In the genomic region with DNA sequence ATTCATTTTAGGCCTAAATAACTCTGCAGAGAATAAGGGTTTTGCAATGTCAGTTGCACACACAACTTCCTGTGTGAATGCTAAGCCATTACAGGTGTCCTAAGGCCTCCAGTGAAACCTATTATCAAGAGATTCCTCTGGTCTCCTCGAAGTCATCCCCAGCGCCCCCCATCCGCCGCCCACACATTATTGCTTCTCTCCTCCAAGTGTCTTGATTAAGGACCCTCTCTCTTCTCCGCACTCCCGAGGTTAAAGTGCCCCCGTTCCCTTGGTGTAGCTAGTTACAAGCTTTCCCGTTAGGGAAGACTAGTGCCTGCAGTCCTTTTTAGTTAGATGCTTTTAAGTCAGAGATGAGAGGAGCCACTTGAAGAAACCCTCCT, we compare ENCODE assay signal across 8 cellular contexts. TPM values are rescaled to one million over a fixed set of nuclear protein-coding genes. Genes with fewer than 3 reads are reported as not detected.
DNase-seq lines count a peak whose midpoint lies in the region; ATAC-seq, FAIRE-seq and TF ChIP-seq lines count a peak whose summit lies in the region.

No MANE protein-coding gene starts in this region.

- no peak for TF ChIP-seq POLR2A in HepG2 (IDR thresholded peaks at IDR 0.05; ENCODE audit: insufficient read depth in 1 of 2, low read depth in 2 of 2, low read length in 2 of 2)

- peak overlapping the region; percentile 94 for H3K27ac Mint-ChIP-seq in T-helper 17 cell
- H3K27ac Mint-ChIP-seq in MCF 10A (ENCODE audit: low read depth, unreplicated experiment) = peak overlapping the region; percentile 63

- CTCF ChIA-PET in MCF 10A (lab: Yijun Ruan, JAX) (interaction anchor here (0.9 to 1.3 kb wide), 8 partner anchors 83 to 485 kb away, joined by 3 to 4 read pairs (median 4); no protein-coding TSS in a partner anchor), HepG2 (lab: Yijun Ruan, JAX; ENCODE audit: low intra/inter-chr PET ratio, low total read pairs) (no interaction called here)

- H3F3A ChIP-seq in GM23248 (ENCODE audit: insufficient read depth) = peaks cover 18% of the 10 kb centered on the region

- TF ChIP-seq EP300 in HepG2 (IDR thresholded peaks at IDR 0.05; ENCODE audit: low read depth in 2 of 2, low read length in 2 of 2) = no peak
- no peak for TF ChIP-seq EP300 in HepG2 (CRISPR knock-in tag; IDR thresholded peaks at IDR 0.05; ENCODE audit: borderline replicate concordance)

- peaks cover 5% of the 10 kb centered on the region; the same call in 1 of the 2 replicates for H4K20me1 ChIP-seq in GM23248 (ENCODE audit: insufficient read depth)
- H4K20me1 ChIP-seq in HepG2 (ENCODE audit: insufficient read depth, low read length) = peaks cover 29% of the 10 kb centered on the region; the same call in 1 of the 2 replicates

- TF ChIP-seq CTCF in MCF 10A (IDR thresholded peaks at IDR 0.05; ENCODE audit: unreplicated experiment) (no peak), HepG2 (CRISPR knock-in tag; IDR thresholded peaks at IDR 0.05) (no peak)

- H2AFZ ChIP-seq in GM23248 = no peak overlapping the region
- no peak overlapping the region for H2AFZ ChIP-seq in HepG2 (ENCODE audit: low read length)

- BruUV-seq in MCF 10A (replicated peaks; lab: Mats Ljungman, UMichigan) (TSS peak; percentile 15), HepG2 (replicated peaks; lab: Mats Ljungman, UMichigan) (TSS peak; percentile 53)

- no peaks in the 10 kb centered on the region; the same call in 1 of the 2 replicates for H3K36me3 ChIP-seq in GM23248 (ENCODE audit: low read depth)
- H3K36me3 ChIP-seq in HepG2 (replicated peaks in 1 of 2; ENCODE audit: control insufficient read depth in 1 of 2, insufficient read depth in 2 of 2, low read length in 2 of 2) = no peaks in the 10 kb centered on the region

- TF ChIP-seq RAD21 in HepG2 (CRISPR knock-in tag; IDR thresholded peaks at IDR 0.05) = no peak

- in situ Hi-C loops in GM23248 (cut with MboI) = loop anchor here (10.0 kb wide), 1 partner anchor 249 kb away; no protein-coding TSS in a partner anchor
- in situ Hi-C loops in HepG2 (cut with HindIII; ENCODE audit: extremely low pct_ligation_motif_present, low pct_unique_long_range_greater_than_20kb) = loop anchor here (10.0 kb wide), 1 partner anchor 471 kb away; no protein-coding TSS in a partner anchor

- peak overlapping the region; percentile 94 for H3K4me3 ChIP-seq in GM23248
- peak overlapping the region; percentile 78 to 99 (median 89) for H3K4me3 ChIP-seq in HepG2 (replicated peaks in 1 of 3; ENCODE audit: insufficient read depth in 1 of 3, low read depth in 2 of 3, low read length in 3 of 3)

- POLR2A ChIA-PET in MCF 10A (lab: Yijun Ruan, JAX) (interaction anchor here (0.7 to 8.2 kb wide), 21 partner anchors 13 to 463 kb away, joined by 3 to 161 read pairs (median 4); partner anchors contain the start of gene AIG1), HepG2 (lab: Yijun Ruan, JAX) (interaction anchor here (1.7 to 2.3 kb wide), 2 partner anchors 17 to 58 kb away, joined by 5 to 17 read pairs; no protein-coding TSS in a partner anchor)

- H3K4me2 ChIP-seq in GM23248 (ENCODE audit: unreplicated experiment) (peak overlapping the region; percentile 96), HepG2 (ENCODE audit: low read depth, low read length) (peak overlapping the region; percentile 96)

- peak; percentile 12 for FAIRE-seq in HepG2 (lab: Jason Lieb, UNC)

- H3K27me3 Mint-ChIP-seq in T-helper 17 cell (no peaks in the 10 kb centered on the region), MCF 10A (ENCODE audit: insufficient read depth, unreplicated experiment) (no peaks in the 10 kb centered on the region)

- H3K36me3 Mint-ChIP-seq in T-helper 17 cell (ENCODE audit: low read depth) (peaks cover 3% of the 10 kb centered on the region), MCF 10A (ENCODE audit: insufficient read depth, unreplicated experiment) (peaks cover 5% of the 10 kb centered on the region)

- 2 to 3% methylated on average over 8 of the region's 8 CpGs for WGBS in GM23248 (ENCODE audit: low coverage in 1 of 2, low lambda C conversion rate in 2 of 2, missing lambda C conversion rate in 2 of 2), 2 experiments
- 2% methylated on average over 8 of the region's 8 CpGs for WGBS in HepG2 (ENCODE audit: low lambda C conversion rate)

- H3K79me2 ChIP-seq in GM23248 (ENCODE audit: insufficient read depth) (peaks cover 69% of the 10 kb centered on the region), HepG2 (ENCODE audit: insufficient read depth, low read length) (peaks cover 55% of the 10 kb centered on the region)

- DNase-seq in GM23248 (peak; percentile 64), T-helper 17 cell (peak; percentile 12 to 29 (median 22)), MCF 10A (ENCODE audit: unreplicated experiment) (peak; percentile 48), HepG2 (ENCODE audit: low spot score) (peak; percentile 38), NCI-H1105 treated with DMSO at 0.1 percent for 48 hours (lab: John Stamatoyannopoulos, UW) (no peak), COLO829 (ENCODE audit: low spot score) (no peak), NCI-H524 (lab: John Stamatoyannopoulos, UW) (no peak)
- DNase-seq in stimulated activated CD8-positive, alpha-beta memory T cell treated with anti-CD3 and anti-CD28 coated beads, Interleukin-7, amount 100 ng/mL, for 4 hours (ENCODE audit: low read depth in 2 of 2) = peak; percentile 28 to 32

- H3K27ac ChIP-seq in GM23248 (peak overlapping the region; percentile 97), HepG2 (ENCODE audit: extremely low read length, insufficient read depth, low read length) (peak overlapping the region; percentile 97)

- H3K9me3 ChIP-seq in GM23248 (ENCODE audit: low read depth) (no peaks in the 10 kb centered on the region), T-helper 17 cell (ENCODE audit: control insufficient read depth, low read length, poor library complexity, severe bottlenecking) (no peaks in the 10 kb centered on the region), HepG2 (ENCODE audit: low read length) (no peaks in the 10 kb centered on the region)

- peak overlapping the region; percentile 99 for H3K9ac ChIP-seq in GM23248
- H3K9ac ChIP-seq in HepG2 (ENCODE audit: insufficient read depth, low read depth, low read length) = peak overlapping the region; percentile 99

- H3K4me1 ChIP-seq in GM23248 (ENCODE audit: insufficient read depth) = peaks cover 49% of the 10 kb centered on the region
- H3K4me1 ChIP-seq in HepG2 (ENCODE audit: insufficient read depth, low read length) = peaks cover 35% of the 10 kb centered on the region

- no peaks in the 10 kb centered on the region for H3K9me3 Mint-ChIP-seq in MCF 10A (ENCODE audit: unreplicated experiment)

- peak overlapping the region; percentile 91 for H3K4me3 Mint-ChIP-seq in T-helper 17 cell
- H3K4me3 Mint-ChIP-seq in MCF 10A (ENCODE audit: unreplicated experiment) = peak overlapping the region; percentile 92

- intact Hi-C loops in MCF 10A (cut with micrococcal nuclease) = loop anchor here (1.0 to 10.0 kb wide), 3 partner anchors 58 to 291 kb away; no protein-coding TSS in a partner anchor
- intact Hi-C loops in HepG2 (cut with micrococcal nuclease; ENCODE audit: unreplicated experiment) = loop anchor here (1.0 to 10.0 kb wide), 5 partner anchors 17 to 451 kb away; no protein-coding TSS in a partner anchor

- H3K4me1 Mint-ChIP-seq in T-helper 17 cell (peaks cover 47% of the 10 kb centered on the region), MCF 10A (ENCODE audit: insufficient read depth, unreplicated experiment) (peaks cover 42% of the 10 kb centered on the region)

- H3K9me2 ChIP-seq in GM23248 (ENCODE audit: insufficient read depth) = no peaks in the 10 kb centered on the region

- H3K27me3 ChIP-seq in GM23248 (replicated peaks; ENCODE audit: insufficient read depth) (no peaks in the 10 kb centered on the region), HepG2 (ENCODE audit: control insufficient read depth in 1 of 2, insufficient read depth in 2 of 2, low read length in 2 of 2) (peaks cover 0 to 4% of the 10 kb centered on the region in 2 experiments; a peak in 3 of 5 replicates)

- ATAC-seq in T-helper 17 cell = no peak
- no peak for ATAC-seq in HepG2

TF ChIP-seq in HepG2, 621 proteins besides CTCF, POLR2A, EP300 and RAD21 (continues in another document):
- peak; percentile 6 for TF ChIP-seq TEAD3 (CRISPR knock-in tag; optimal IDR thresholded peaks at IDR 0.05; ENCODE audit: borderline replicate concordance)

RNA-seq across cellular contexts. Expression of gene HIVEP2, which starts 1.2 kb away (rescaled TPM):
- total RNA-seq in GM23248 (2014; rRNA removed; shearing (Covaris generic)) = 15.0 and 21.0 TPM in 2 replicates
- polyA plus RNA-seq in GM23248 (2016; fragmentation: Nextera tagmentation; extraction: Ambion mirVana) (6.8 and 8.3 TPM in 2 replicates), HepG2 (2011; rRNA removed) (12.8 and 12.9 TPM in 2 replicates)
- total RNA-seq in T-helper 17 cell (10 to 100 TPM; 73.6 to 78.6 TPM), MCF 10A (2022) (22.5 and 23.6 TPM in 2 replicates), HepG2 (2016; rRNA removed; fragmentation: Illumina TruSeq; extraction: Trizol) (3.4 and 5.4 TPM in 2 replicates)
- total RNA-seq in HepG2 (2016; cell fraction: cytosol; rRNA removed; fragmentation: Illumina TruSeq; extraction: Trizol; ENCODE audit: low read depth) = 0.30 and 1.5 TPM in 2 replicates
- 4.1 TPM in 2 replicates for total RNA-seq in HepG2 (2016; cell fraction: insoluble cytoplasmic fraction; rRNA removed; fragmentation: Illumina TruSeq; extraction: Trizol)
- 1.2 and 1.8 TPM in 2 replicates for total RNA-seq in HepG2 (2016; cell fraction: membrane; rRNA removed; fragmentation: Illumina TruSeq; extraction: Trizol)
- total RNA-seq in HepG2 (2016; cell fraction: nucleus; rRNA removed; fragmentation: Illumina TruSeq; extraction: Trizol) = 4.9 and 5.6 TPM in 2 replicates
- polyA plus RNA-seq in HepG2 (2011; cell fraction: cytosol; rRNA removed) = 6.4 and 8.1 TPM in 2 replicates
- polyA plus RNA-seq in HepG2 (2011; cell fraction: nucleus; rRNA removed) = 27.7 and 28.6 TPM in 2 replicates
- 14.5 and 17.1 TPM in 2 replicates for polyA plus RNA-seq in HepG2 (2012)
- 0.05 and 0.18 TPM in 2 replicates for polyA plus RNA-seq in HepG2 (2016; cell fraction: cytosol; fragmentation: Illumina TruSeq; extraction: Trizol; ENCODE audit: low read depth)
- polyA plus RNA-seq in HepG2 (2016; cell fraction: insoluble cytoplasmic fraction; fragmentation: Illumina TruSeq; extraction: Trizol; ENCODE audit: low read depth) = 2.4 and 2.5 TPM in 2 replicates
- 0.22 and 0.25 TPM in 2 replicates for polyA plus RNA-seq in HepG2 (2016; cell fraction: membrane; fragmentation: Illumina TruSeq; extraction: Trizol; ENCODE audit: low read depth)
- polyA plus RNA-seq in HepG2 (2016; cell fraction: nucleus; fragmentation: Illumina TruSeq; extraction: Trizol; ENCODE audit: insufficient read depth, low read depth) = 6.9 and 8.3 TPM in 2 replicates
- polyA minus RNA-seq in HepG2 (2011; rRNA and poly(A)+ RNA removed; ENCODE audit: low replicate concordance) = 3.8 and 23.2 TPM in 2 replicates
- 12.5 and 18.3 TPM in 2 replicates for polyA minus RNA-seq in HepG2 (2011; cell fraction: cytosol; rRNA and poly(A)+ RNA removed)
- polyA minus RNA-seq in HepG2 (2011; cell fraction: nucleus; rRNA and poly(A)+ RNA removed) = 35.8 and 45.4 TPM in 2 replicates

Comparison
In these comparisons a context has a peak if more than half of its experiments do, and no peak if none do; other contexts are left out.
1. DNase-seq: peak in GM23248 (single experiment), T-helper 17 cell (3 of 3), MCF 10A (single experiment), HepG2 (single experiment) and stimulated activated CD8-positive, alpha-beta memory T cell treated with anti-CD3 and anti-CD28 coated beads, Interleukin-7, amount 100 ng/mL, for 4 hours (2 of 2); none in NCI-H1105 treated with DMSO at 0.1 percent for 48 hours (single experiment), COLO829 (single experiment) and NCI-H524 (0 of 2).